Comparison of ENCODE assay signal across 28 cellular contexts in the genomic region with DNA sequence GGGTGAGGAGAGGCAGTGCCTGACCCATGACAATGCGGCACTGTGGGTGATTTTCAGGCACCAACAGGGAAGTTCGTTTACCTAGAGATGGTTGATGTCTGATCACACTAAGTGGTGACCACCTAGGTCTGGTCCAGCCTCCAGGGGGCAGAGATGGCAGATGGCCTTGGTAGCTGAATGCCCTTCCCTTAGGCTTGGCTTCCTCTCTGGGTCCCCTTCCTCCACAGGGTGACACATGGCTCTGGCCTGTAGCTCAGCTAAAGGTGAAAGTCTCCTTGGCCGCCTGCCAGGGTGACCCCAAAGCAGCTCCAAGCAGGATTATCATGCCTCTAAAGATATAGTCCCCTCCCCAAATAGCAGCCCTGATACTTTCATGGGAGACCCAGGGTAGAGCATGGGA. TPM values are rescaled to one million over a fixed set of nuclear protein-coding genes. Genes with fewer than 3 reads are reported as not detected.
DNase-seq lines count a peak whose midpoint lies in the region; ATAC-seq and TF ChIP-seq lines count a peak whose summit lies in the region.
"Had no signal": no experiment of that assay in that cellular context is flagged by ENCODE, and none has a peak within 500 bp of the region (broad histone marks: within the 10 kb centered on the region; RNA-seq: fewer than 3 reads in every experiment).

No MANE protein-coding gene starts in this region.

- no peak overlapping the region for H3K27ac Mint-ChIP-seq in HFFc6
- H3K27ac Mint-ChIP-seq: activated naive CD4-positive, alpha-beta T cell treated with anti-CD3 and anti-CD28 coated beads for 36 hours; activated T-cell treated with anti-CD3 and anti-CD28 coated beads, Interleukin-2, amount 50 U/mL, for 24 hours; nephron progenitor cell had no signal

- TF ChIP-seq CTCF in HFFc6 (IDR thresholded peaks at IDR 0.05) (peak; percentile 13; the same call in 1 of the 2 replicates), brain microvascular endothelial cell (IDR thresholded peaks at IDR 0.05; ENCODE audit: low read depth, low read length, missing control alignments) (peak; percentile 34)

- no peak overlapping the region for H3K4me3 Mint-ChIP-seq in HFFc6
- H3K4me3 Mint-ChIP-seq: activated naive CD4-positive, alpha-beta T cell treated with anti-CD3 and anti-CD28 coated beads for 36 hours; activated T-cell treated with anti-CD3 and anti-CD28 coated beads, Interleukin-2, amount 50 U/mL, for 24 hours; nephron progenitor cell had no signal

- no peaks in the 10 kb centered on the region for H3K27me3 ChIP-seq in brain microvascular endothelial cell (replicated peaks)
- H3K27me3 ChIP-seq: upper lobe of right lung had no signal

- no peak overlapping the region for H3K27ac ChIP-seq in brain microvascular endothelial cell
- H3K27ac ChIP-seq in caudate nucleus (ENCODE audit: low read depth, low read length): no peak overlapping the region
- H3K27ac ChIP-seq: parathyroid adenoma, upper lobe of right lung had no signal

- H3K36me3 Mint-ChIP-seq in HFFc6 (ENCODE audit: low read depth): no peaks in the 10 kb centered on the region

- peaks cover 4% of the 10 kb centered on the region for H3K27me3 Mint-ChIP-seq in HFFc6 (ENCODE audit: insufficient read depth)

- DNase-seq in DMS53 (lab: John Stamatoyannopoulos, UW): peak; percentile 21
- DNase-seq in DMS53 treated with DMSO at 0.1 percent for 48 hours (lab: John Stamatoyannopoulos, UW; ENCODE audit: unreplicated experiment): no peak
- no peak for DNase-seq in HFFc6
- no peak for DNase-seq in brain microvascular endothelial cell
- peak; percentile 36 for DNase-seq in iPS-NIHi11 (ENCODE audit: low spot score)
- DNase-seq in caudate nucleus (lab: John Stamatoyannopoulos, UW): no peak
- no peak for DNase-seq in posterior vena cava (ENCODE audit: low spot score)
- DNase-seq: activated CD4-positive, alpha-beta T cell treated with anti-CD3 and anti-CD28 coated beads for 1 hour; activated naive CD4-positive, alpha-beta T cell treated with anti-CD3 and anti-CD28 coated beads for 36 hours; activated T-cell treated with anti-CD3 and anti-CD28 coated beads, Interleukin-2, amount 50 U/mL, for 24 hours; amniotic stem cell; COR-L47; hypothalamus; mucosa of descending colon; NCI-H1092 treated with DMSO at 0.1 percent for 48 hours; NCI-H510A; nephron progenitor cell; stimulated activated CD8-positive, alpha-beta memory T cell treated with anti-CD3 and anti-CD28 coated beads, Interleukin-4, amount 100 ng/mL, for 48 hours; upper lobe of right lung had no signal

- no peak overlapping the region for H3K4me3 ChIP-seq in brain microvascular endothelial cell (ENCODE audit: low read depth, low read length)
- H3K4me3 ChIP-seq: HAP-1, mucosa of descending colon, upper lobe of right lung had no signal

- H3K36me3 ChIP-seq in brain microvascular endothelial cell (replicated peaks): no peaks in the 10 kb centered on the region
- H3K36me3 ChIP-seq: HAP-1, upper lobe of right lung had no signal

- in situ Hi-C loops in brain microvascular endothelial cell (cut with HindIII; ENCODE audit: low pct_ligation_motif_present, low sequenced_read_pairs): no loop called here

- ATAC-seq in HG03095 (IDR thresholded peaks at IDR 0.05; ENCODE audit: unreplicated experiment): no peak
- ATAC-seq: mucosa of descending colon, sciatic nerve, upper lobe of right lung had no signal

- intact Hi-C loops in posterior vena cava (cut with DNase I): loop anchor here in 1 of 2 donors (10.0 kb wide), 1 partner anchor 921 kb away; the partner anchor contains the start of gene PI3

- H3K9me3 Mint-ChIP-seq in HFFc6: no peaks in the 10 kb centered on the region
- H3K9me3 Mint-ChIP-seq: activated naive CD4-positive, alpha-beta T cell treated with anti-CD3 and anti-CD28 coated beads for 36 hours; activated T-cell treated with anti-CD3 and anti-CD28 coated beads, Interleukin-2, amount 50 U/mL, for 24 hours; nephron progenitor cell had no signal

- no peaks in the 10 kb centered on the region for H3K4me1 Mint-ChIP-seq in HFFc6 (ENCODE audit: low read depth)
- H3K4me1 Mint-ChIP-seq: nephron progenitor cell had no signal

RNA-seq across cellular contexts. Expression of gene GDAP1L1, which starts 6.4 kb away (rescaled TPM):
- total RNA-seq in HFFc6 (2021; fragmentation: NEBNext Ultra II Directional; extraction: Animal tissue kit (Norgen Biotek cat#: 25700)): not detected
- total RNA-seq in posterior vena cava: not detected
- total RNA-seq: A172, bronchial epithelial cell, dermis microvascular lymphatic vessel endothelial cell, HT-29, LHCN-M2, sciatic nerve, upper lobe of right lung had no signal

RNA-seq across cellular contexts. Expression of gene OSER1, which starts 43.0 kb away (rescaled TPM):
- total RNA-seq in HFFc6 (2021; fragmentation: NEBNext Ultra II Directional; extraction: Animal tissue kit (Norgen Biotek cat#: 25700)): 10 to 100 TPM; 33.1 to 38.8 (median 36.2) TPM
- total RNA-seq in posterior vena cava: 10 to 100 TPM; 24.3 to 27.3 TPM

RNA-seq across cellular contexts. Expression of gene FITM2, which starts 57.5 kb away (rescaled TPM):
- total RNA-seq in HFFc6 (2021; fragmentation: NEBNext Ultra II Directional; extraction: Animal tissue kit (Norgen Biotek cat#: 25700)): 10 to 100 TPM; 11.3 to 13.6 (median 13.1) TPM
- 10 to 100 TPM in 1 of 2 donors, 1 to 10 TPM in 1; 8.0 to 10.6 TPM for total RNA-seq in posterior vena cava

Comparison
In these comparisons a context has a peak if more than half of its experiments do, and no peak if none do; other contexts are left out.
1. DNase-seq: peak in DMS53 (single experiment) and iPS-NIHi11 (single experiment); none in DMS53 treated with DMSO at 0.1 percent for 48 hours (single experiment), HFFc6 (single experiment), brain microvascular endothelial cell (single experiment), caudate nucleus (0 of 61) and posterior vena cava (single experiment).